Comparison of ENCODE assay signal across 15 cellular contexts in genomic region chr10:1308415-1308814, GRCh38.
DNase-seq lines count a peak whose midpoint lies in the region; FAIRE-seq and TF ChIP-seq lines count a peak whose summit lies in the region.
"Had no signal": no experiment of that assay in that cellular context is flagged by ENCODE, and none has a peak within 500 bp of the region (broad histone marks: within the 10 kb centered on the region; RNA-seq: fewer than 3 reads in every experiment).

No MANE protein-coding gene starts in this region.

- H3K4me2 ChIP-seq in H9 (ENCODE audit: insufficient read depth, insufficient read length, low read length) (no peak overlapping the region), astrocyte (ENCODE audit: low read length) (peak overlapping the region; percentile 39)
- H3K4me2 ChIP-seq: BLaER1 treated with 17β-estradiol and CSF1 and Interleukin-3, amounts not matched to agents 10 nM and 100 nM had no signal

- H3T11ph ChIP-seq in H9 (ENCODE audit: low read length), result no peak overlapping the region

- H3K27me3 ChIP-seq in H9 (ENCODE audit: insufficient read depth, low read length) (no peaks in the 10 kb centered on the region), astrocyte (ENCODE audit: insufficient read depth, low read length) (no peaks in the 10 kb centered on the region), iPS-20b (ENCODE audit: insufficient read depth, low read length) (no peaks in the 10 kb centered on the region), tibial artery (no peaks in the 10 kb centered on the region)
- H3K27me3 ChIP-seq: BLaER1 treated with 17β-estradiol and CSF1 and Interleukin-3, amounts not matched to agents 10 nM and 100 nM had no signal

- H3K4me3 ChIP-seq in astrocyte (ENCODE audit: insufficient read depth, low read depth, low read length) (peak overlapping the region; percentile 3), iPS-20b (ENCODE audit: low read length) (no peak overlapping the region), tibial artery (no peak overlapping the region)
- H3K4me3 ChIP-seq: BLaER1 treated with 17β-estradiol and CSF1 and Interleukin-3, amounts not matched to agents 10 nM and 100 nM; GM12878; K562 had no signal

- no peak overlapping the region for H3K23ac ChIP-seq in H9 (ENCODE audit: insufficient read length, low read depth, low read length)

- H2AK5ac ChIP-seq in H9 (ENCODE audit: insufficient read length, low read length), result no peak overlapping the region

- no peak overlapping the region for H2BK15ac ChIP-seq in H9 (ENCODE audit: low read depth, low read length)

- intact Hi-C loops in tibial artery (cut with DNase I; ENCODE audit: low total_unique reads), result no loop called here

- H2BK12ac ChIP-seq in H9 (ENCODE audit: insufficient read length, low read depth, low read length), result no peak overlapping the region

- H2BK120ac ChIP-seq in H9 (ENCODE audit: low read depth, low read length, poor library complexity, severe bottlenecking), result no peak overlapping the region

- no peak overlapping the region for H4K8ac ChIP-seq in H9 (replicated peaks; ENCODE audit: insufficient read length, low read depth, low read length)

- WGBS in H9 (ENCODE audit: extremely low coverage, insufficient read length, low lambda C conversion rate), result no CpG with 5 or more reads among the region's 3 CpGs

- H3K9me3 Mint-ChIP-seq in H9, result peaks cover 3 to 4% of the 10 kb centered on the region in 2 experiments; a peak in 4 of 5 replicates
- peaks cover 3% of the 10 kb centered on the region for H3K9me3 Mint-ChIP-seq in astrocyte (ENCODE audit: unreplicated experiment)

- no peak overlapping the region for H3K18ac ChIP-seq in H9 (ENCODE audit: insufficient read length, low read depth, low read length)

- H2BK20ac ChIP-seq in H9 (ENCODE audit: low read depth, low read length, poor library complexity, severe bottlenecking), result peak overlapping the region; percentile 49

- peaks cover 0 to 5% (median 2%) of the 10 kb centered on the region in 3 experiments; a peak in 3 of 7 replicates for H3K36me3 Mint-ChIP-seq in H9 (ENCODE audit: insufficient read depth in 1 of 3, low read depth in 3 of 3)
- H3K36me3 Mint-ChIP-seq in astrocyte (ENCODE audit: low read depth, unreplicated experiment), result no peaks in the 10 kb centered on the region
- H3K36me3 Mint-ChIP-seq: CD4-positive, CD25-positive, alpha-beta regulatory T cell had no signal

- H3K4ac ChIP-seq in H9 (ENCODE audit: low read depth, low read length), result no peak overlapping the region

- H3K4me3 Mint-ChIP-seq in H9 (no peak overlapping the region), astrocyte (ENCODE audit: unreplicated experiment) (no peak overlapping the region)
- H3K4me3 Mint-ChIP-seq: CD4-positive, CD25-positive, alpha-beta regulatory T cell had no signal

- H3K4me1 ChIP-seq in H9 (ENCODE audit: insufficient read depth, low read length) (peaks cover 17% of the 10 kb centered on the region), astrocyte (ENCODE audit: insufficient read depth, low read length) (no peaks in the 10 kb centered on the region), iPS-20b (ENCODE audit: insufficient read depth, low read length) (peaks cover 32% of the 10 kb centered on the region; the same call in 1 of the 2 replicates), tibial artery (peaks cover 0 to 36% (median 5%) of the 10 kb centered on the region in 4 donors)

- H4K91ac ChIP-seq in H9 (ENCODE audit: insufficient read length, low read depth, low read length), result no peak overlapping the region

- no peak for FAIRE-seq in astrocyte (lab: Jason Lieb, UNC)
- FAIRE-seq: GM12878, GM18507, HTR-8/SVneo, K562 had no signal

- H3K27ac ChIP-seq in H9 (ENCODE audit: insufficient read length, low read depth, low read length) (no peak overlapping the region), astrocyte (ENCODE audit: low read depth, low read length) (no peak overlapping the region), iPS-20b (ENCODE audit: low read length) (peak overlapping the region; percentile 91), tibial artery (peak overlapping the region; percentile 33 to 36)
- H3K27ac ChIP-seq: BLaER1 treated with 17β-estradiol and CSF1 and Interleukin-3, amounts not matched to agents 10 nM and 100 nM had no signal

- H4K5ac ChIP-seq in H9 (ENCODE audit: insufficient read length, low read depth, low read length), result no peak overlapping the region

- no peak overlapping the region for H2BK5ac ChIP-seq in H9 (ENCODE audit: insufficient read length, low read length)

- no peaks in the 10 kb centered on the region for H4K20me1 ChIP-seq in H9 (ENCODE audit: control insufficient read depth, insufficient read depth, insufficient read length)
- no peaks in the 10 kb centered on the region for H4K20me1 ChIP-seq in astrocyte (ENCODE audit: insufficient read depth, low read length)
- H4K20me1 ChIP-seq: BLaER1 treated with 17β-estradiol and CSF1 and Interleukin-3, amounts not matched to agents 10 nM and 100 nM had no signal

- no peak for TF ChIP-seq CTCF in H9 (conservative IDR thresholded peaks at IDR 0.05)
- TF ChIP-seq CTCF in astrocyte (IDR thresholded peaks at IDR 0.05; ENCODE audit: insufficient read depth, low read depth, low read length), result no peak
- TF ChIP-seq CTCF in tibial artery (IDR thresholded peaks at IDR 0.05), result no peak

- no peaks in the 10 kb centered on the region for H3K79me1 ChIP-seq in H9 (ENCODE audit: insufficient read depth, low read depth, low read length, poor library complexity, severe bottlenecking)

- no peak overlapping the region for H3K9ac ChIP-seq in H9 (ENCODE audit: extremely low read depth, insufficient read length, low read length)
- H3K9ac ChIP-seq in astrocyte (ENCODE audit: low read length), result no peak overlapping the region
- peak overlapping the region; percentile 87; the same call in 1 of the 2 replicates for H3K9ac ChIP-seq in iPS-20b (ENCODE audit: low read depth, low read length)
- H3K9ac ChIP-seq: BLaER1 treated with 17β-estradiol and CSF1 and Interleukin-3, amounts not matched to agents 10 nM and 100 nM had no signal

- H3K9me3 ChIP-seq in H9 (ENCODE audit: control insufficient read depth, low read depth, low read length) (no peaks in the 10 kb centered on the region), astrocyte (ENCODE audit: insufficient read depth, low read depth, low read length) (no peaks in the 10 kb centered on the region), iPS-20b (ENCODE audit: insufficient read depth, low read depth, low read length) (no peaks in the 10 kb centered on the region), tibial artery (no peaks in the 10 kb centered on the region)
- H3K9me3 ChIP-seq: BLaER1 treated with 17β-estradiol and CSF1 and Interleukin-3, amounts not matched to agents 10 nM and 100 nM had no signal

- H3K27ac Mint-ChIP-seq in H9 (peak overlapping the region in 2 of 3 experiments; percentile 99; a peak in 3 of 7 replicates), astrocyte (ENCODE audit: unreplicated experiment) (no peak overlapping the region)
- H3K27ac Mint-ChIP-seq: CD4-positive, CD25-positive, alpha-beta regulatory T cell had no signal

- no peak overlapping the region for H2AFZ ChIP-seq in H9 (ENCODE audit: low read length)
- H2AFZ ChIP-seq in astrocyte (ENCODE audit: low read depth, low read length), result no peak overlapping the region

- H3K27me3 Mint-ChIP-seq in H9 (ENCODE audit: low read depth) (no peaks in the 10 kb centered on the region), astrocyte (ENCODE audit: low read depth, unreplicated experiment) (peaks cover 20% of the 10 kb centered on the region)

- H3K79me2 ChIP-seq in H9 (ENCODE audit: insufficient read depth, low read length) (no peaks in the 10 kb centered on the region), astrocyte (ENCODE audit: insufficient read depth, low read length) (no peaks in the 10 kb centered on the region)

- no peak for DNase-seq in H9
- DNase-seq in astrocyte (ENCODE audit: low read depth), result no peak
- no peak for DNase-seq in tibial artery
- DNase-seq in T1000 (lab: John Stamatoyannopoulos, UW), result no peak
- no peak for DNase-seq in GM03348 (ENCODE audit: low spot score)
- no peak for DNase-seq in NCI-H446 (lab: John Stamatoyannopoulos, UW)
- DNase-seq: ACHN; CD4-positive, CD25-positive, alpha-beta regulatory T cell; H7 had no signal

- no peak overlapping the region for H3K56ac ChIP-seq in H9 (ENCODE audit: insufficient read length, low read depth, low read length)

- H3K4me1 Mint-ChIP-seq in H9 (peaks cover 35 to 42% of the 10 kb centered on the region in 2 experiments), astrocyte (ENCODE audit: low read depth, unreplicated experiment) (peaks cover 19% of the 10 kb centered on the region)
- H3K4me1 Mint-ChIP-seq: CD4-positive, CD25-positive, alpha-beta regulatory T cell had no signal

- H3K36me3 ChIP-seq in astrocyte (ENCODE audit: insufficient read depth, low read length) (no peaks in the 10 kb centered on the region), iPS-20b (ENCODE audit: insufficient read depth, low read depth, low read length) (no peaks in the 10 kb centered on the region), tibial artery (no peaks in the 10 kb centered on the region)
- H3K36me3 ChIP-seq: BLaER1 treated with 17β-estradiol and CSF1 and Interleukin-3, amounts not matched to agents 10 nM and 100 nM had no signal

- peaks cover 7% of the 10 kb centered on the region for H3K23me2 ChIP-seq in H9 (ENCODE audit: insufficient read length, low read depth, low read length, poor library complexity, severe bottlenecking)

- no peak overlapping the region for H3K14ac ChIP-seq in H9 (ENCODE audit: insufficient read depth, low read length)

Comparison
In these comparisons a context has a peak if more than half of its experiments do, and no peak if none do; other contexts are left out.
1. H3K27ac ChIP-seq: peak in iPS-20b (single experiment) and tibial artery (2 of 2); none in H9 (single experiment) and astrocyte (single experiment).